ENCODE assay signal across 1 cellular context in genomic region chr2:70728128-70728527, GRCh38.
TF ChIP-seq lines count a peak whose summit lies in the region.

No MANE protein-coding gene starts in this region.

TF ChIP-seq in GM23338, 12 proteins besides CTCF, POLR2A, EP300 and RAD21:
- TF ChIP-seq ZNF114 (CRISPR knock-in tag; IDR thresholded peaks at IDR 0.05): no peak
- peak; percentile 25; the same call in 1 of the 2 replicates for TF ChIP-seq ZNF462 (CRISPR knock-in tag; IDR thresholded peaks at IDR 0.05)
- no peak for TF ChIP-seq NANOG (IDR thresholded peaks at IDR 0.05; ENCODE audit: borderline replicate concordance)
- no peak for TF ChIP-seq STAT1 (IDR thresholded peaks at IDR 0.05; ENCODE audit: unreplicated experiment)
- TF ChIP-seq EZH2 (IDR thresholded peaks at IDR 0.05; ENCODE audit: low read depth, unreplicated experiment): no peak
- TF ChIP-seq CREB1 (CRISPR knock-in tag; IDR thresholded peaks at IDR 0.05; ENCODE audit: low read depth): peak; percentile 58; the same call in 1 of the 2 replicates
- TF ChIP-seq ETS1 (IDR thresholded peaks at IDR 0.05): no peak
